Comparison of ENCODE assay signal across 8 cellular contexts in genomic region chr18:56748698-56749268, GRCh38.
DNase-seq lines count a peak whose midpoint lies in the region; FAIRE-seq and TF ChIP-seq lines count a peak whose summit lies in the region.

No MANE protein-coding gene starts in this region.

- intact Hi-C loops in esophagus muscularis mucosa (cut with DNase I) = no loop called here

- H3K27ac ChIP-seq in esophagus muscularis mucosa (replicated peaks in 1 of 4) (no peak overlapping the region), parathyroid adenoma (no peak overlapping the region)

- WGBS in esophagus muscularis mucosa = 72% methylated on average over 2 of the region's 2 CpGs

- H3K27me3 ChIP-seq in esophagus muscularis mucosa (no peaks in the 10 kb centered on the region), parathyroid adenoma (ENCODE audit: control insufficient read depth, insufficient read depth, low read length) (no peaks in the 10 kb centered on the region)

- H3K4me1 ChIP-seq in esophagus muscularis mucosa (peaks cover 0 to 4% (median 0%) of the 10 kb centered on the region in 4 donors), parathyroid adenoma (no peaks in the 10 kb centered on the region)

- DNase-seq in DMS114 treated with DMSO at 0.1 percent for 48 hours (lab: John Stamatoyannopoulos, UW; ENCODE audit: unreplicated experiment) (peak; percentile 25), LHCN-M2 (ENCODE audit: low read depth) (peak; percentile 32), RCC 7860 (ENCODE audit: low spot score) (peak; percentile 30), esophagus muscularis mucosa (ENCODE audit: extremely low spot score) (no peak), GF-D8 (lab: John Stamatoyannopoulos, UW) (no peak)
- DNase-seq in stimulated activated naive CD4-positive, alpha-beta T cell treated with Interleukin-2 at 50 U/mL for 16 hours (lab: John Stamatoyannopoulos, UW) = no peak
- no peak for DNase-seq in NK-92 treated with Interleukin-12 subunit alpha and Interleukin-12 subunit beta, amount 100 ng/mL, for 24 hours (lab: John Stamatoyannopoulos, UW)

- TF ChIP-seq EP300 in esophagus muscularis mucosa (IDR thresholded peaks at IDR 0.05) = no peak

- H2AFZ ChIP-seq in parathyroid adenoma = no peak overlapping the region

- H3K9me3 ChIP-seq in esophagus muscularis mucosa (no peaks in the 10 kb centered on the region), parathyroid adenoma (ENCODE audit: control insufficient read depth, low read length) (no peaks in the 10 kb centered on the region)

- no peak overlapping the region for H3K9ac ChIP-seq in parathyroid adenoma

- no peaks in the 10 kb centered on the region for H3K79me2 ChIP-seq in parathyroid adenoma

- TF ChIP-seq CTCF in esophagus muscularis mucosa (IDR thresholded peaks at IDR 0.05) = peak; percentile 52 to 63 (median 54)
- TF ChIP-seq CTCF in parathyroid adenoma (IDR thresholded peaks at IDR 0.05) = peak; percentile 53

- TF ChIP-seq POLR2A in esophagus muscularis mucosa (IDR thresholded peaks at IDR 0.05; ENCODE audit: low read depth) = no peak

- peak; percentile 65 for FAIRE-seq in RCC 7860 (lab: Jason Lieb, UNC)

- no peak overlapping the region for H3K4me2 ChIP-seq in parathyroid adenoma (ENCODE audit: low read length)

- no peak overlapping the region for H3K4me3 ChIP-seq in esophagus muscularis mucosa
- no peak overlapping the region for H3K4me3 ChIP-seq in parathyroid adenoma (ENCODE audit: low read depth, low read length)

- peaks cover 0 to 9% (median 0%) of the 10 kb centered on the region in 4 donors for H3K36me3 ChIP-seq in esophagus muscularis mucosa
- H3K36me3 ChIP-seq in parathyroid adenoma (ENCODE audit: control insufficient read depth, insufficient read depth, low read length) = no peaks in the 10 kb centered on the region

Comparison
In these comparisons a context has a peak if more than half of its experiments do, and no peak if none do; other contexts are left out.
1. DNase-seq: peak in DMS114 treated with DMSO at 0.1 percent for 48 hours (single experiment), LHCN-M2 (single experiment) and RCC 7860 (single experiment); none in esophagus muscularis mucosa (single experiment), stimulated activated naive CD4-positive, alpha-beta T cell treated with Interleukin-2 at 50 U/mL for 16 hours (single experiment), GF-D8 (single experiment) and NK-92 treated with Interleukin-12 subunit alpha and Interleukin-12 subunit beta, amount 100 ng/mL, for 24 hours (single experiment).